26 cellular contexts compared by ENCODE assay signal in the genomic region with DNA sequence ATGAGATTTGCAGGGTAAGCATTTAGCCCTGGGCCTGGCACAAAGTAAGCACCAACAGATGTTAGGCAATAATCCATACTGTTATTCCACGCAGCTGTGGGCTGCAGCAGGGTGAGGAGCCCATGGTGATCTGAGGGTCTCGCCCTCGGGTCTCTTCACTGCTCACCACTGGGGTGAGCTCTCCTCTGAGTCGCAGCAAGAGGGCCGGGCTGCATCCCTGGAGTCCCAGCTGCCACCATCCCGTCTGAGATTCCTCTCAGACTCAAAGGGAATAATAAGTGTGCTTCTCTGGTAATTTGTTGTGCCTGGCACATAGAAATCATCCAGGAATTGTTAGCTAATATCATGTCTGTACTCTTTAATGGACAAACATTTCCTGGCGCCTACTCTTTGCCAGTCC. TPM values are rescaled to one million over a fixed set of nuclear protein-coding genes. Genes with fewer than 3 reads are reported as not detected.
"Had no signal": no experiment of that assay in that cellular context is flagged by ENCODE, and none has a peak within 500 bp of the region (broad histone marks: within the 10 kb centered on the region; RNA-seq: fewer than 3 reads in every experiment).

No MANE protein-coding gene starts in this region.

- H3K4me3 ChIP-seq: hepatocyte had no signal

- H3K27me3 ChIP-seq: testis had no signal

- H3K27ac ChIP-seq: dorsolateral prefrontal cortex, epithelial cell of prostate, esophagus muscularis mucosa, gastrocnemius medialis, hepatocyte, lower lobe of right lung, testis, tibial nerve, upper lobe of right lung, vagina had no signal

- H3K79me2 ChIP-seq: hepatocyte had no signal

- H3K9me3 Mint-ChIP-seq: mesothelial cell of epicardium, natural killer cell, neural crest cell had no signal

- H3K4me1 ChIP-seq: gastrocnemius medialis had no signal

- DNase-seq: cortex of kidney; dorsolateral prefrontal cortex; effector memory CD4-positive, alpha-beta T cell; gastrocnemius medialis; lower lobe of right lung; natural killer cell; posterior cingulate gyrus; stimulated activated CD4-positive, alpha-beta T cell treated with anti-CD3 and anti-CD28 coated beads, Interleukin-15, amount 100 ng/mL, for 24 hours; stimulated activated CD4-positive, alpha-beta T cell treated with anti-CD3 and anti-CD28 coated beads, Interleukin-1b, Interleukin-23, amount 100 ng/mL, for 48 hours; stimulated activated CD4-positive, alpha-beta T cell treated with anti-CD3 and anti-CD28 coated beads, Interleukin-4, amount 100 ng/mL, for 24 hours; stimulated activated naive B cell treated with anti-CD40 and anti-IgM and Interleukin-4, amounts not matched to agents 10 μg/mL and 1 μg/mL and 100 μg/mL, for 72 hours; stimulated activated naive CD8-positive, alpha-beta T cell treated with anti-CD3 and anti-CD28 coated beads, Interleukin-15, amount 100 ng/mL, for 72 hours had no signal

- H3K4me3 Mint-ChIP-seq: memory B cell, natural killer cell had no signal

- ATAC-seq: gastrocnemius medialis; natural killer cell; stimulated activated naive B cell treated with anti-CD40 and anti-IgM and Interleukin-4, amounts not matched to agents 10 μg/mL and 1 μg/mL and 100 μg/mL, for 72 hours; stimulated activated naive CD8-positive, alpha-beta T cell treated with anti-CD3 and anti-CD28 coated beads, Interleukin-15, amount 100 ng/mL, for 72 hours had no signal

- H3K36me3 Mint-ChIP-seq: memory B cell, mesothelial cell of epicardium, natural killer cell had no signal

- H3K36me3 ChIP-seq: gastrocnemius medialis, lower lobe of right lung, tibial nerve, upper lobe of right lung, vagina had no signal

- H2AFZ ChIP-seq: hepatocyte had no signal

- H3K27ac Mint-ChIP-seq: memory B cell, mesothelial cell of epicardium, natural killer cell had no signal

- H3K9me3 ChIP-seq: esophagus muscularis mucosa, gastrocnemius medialis, lower lobe of right lung, testis, upper lobe of right lung, vagina had no signal

RNA-seq across cellular contexts. Expression of a gene that starts 6.9 kb away (rescaled TPM):
- total RNA-seq: dorsolateral prefrontal cortex, esophagus muscularis mucosa, gastrocnemius medialis, hepatocyte, kidney epithelial cell, lower lobe of right lung, mucosa of gallbladder, myocyte, natural killer cell, subcutaneous adipose tissue, tibial nerve, upper lobe of right lung, vagina had no signal
